ENCODE assay signal across 31 cellular contexts in the genomic region with DNA sequence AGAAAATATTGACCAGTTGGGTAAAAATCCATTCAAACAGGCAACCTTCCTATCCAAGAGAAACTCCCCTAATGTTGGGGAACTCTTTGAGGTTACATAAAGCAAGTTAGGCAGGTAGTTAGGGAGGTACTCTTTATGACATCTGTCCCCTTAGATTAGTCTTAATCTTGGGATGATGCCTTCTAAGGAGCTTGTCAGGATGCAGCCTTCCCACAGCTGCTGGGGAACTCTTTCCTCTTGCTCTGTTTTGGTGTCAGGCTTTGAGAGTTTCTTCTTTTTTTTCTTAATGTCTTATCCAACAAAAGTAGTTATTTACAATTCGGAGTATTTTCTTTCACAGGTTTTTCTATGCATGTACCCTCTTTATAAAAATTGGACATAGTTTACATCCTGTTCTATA.
"Had no signal": no experiment of that assay in that cellular context is flagged by ENCODE, and none has a peak within 500 bp of the region (broad histone marks: within the 10 kb centered on the region; RNA-seq: fewer than 3 reads in every experiment).

No MANE protein-coding gene starts in this region.

- H3K4me2 ChIP-seq: neural progenitor cell had no signal

- H3K4me1 ChIP-seq: left lung, lower lobe of right lung, stomach, testis, thyroid gland, transverse colon, upper lobe of left lung, vagina had no signal

- H3K4me1 Mint-ChIP-seq: immature natural killer cell had no signal

- H3K4me3 ChIP-seq: left lung, lower lobe of right lung, neural progenitor cell, ovary, skin epidermis, stomach, testis, thyroid gland, transverse colon, upper lobe of left lung, vagina had no signal

- H3K9me3 Mint-ChIP-seq: immature natural killer cell; naive thymus-derived CD8-positive, alpha-beta T cell; nephron; neural progenitor cell; stimulated activated naive B cell treated with anti-CD40 and anti-IgM and Interleukin-4, amounts not matched to agents 10 μg/mL and 1 μg/mL and 100 μg/mL, for 72 hours had no signal

- H3K27me3 ChIP-seq: left lung, neural progenitor cell, neutrophil, ovary, stomach, testis, thyroid gland, transverse colon, upper lobe of left lung, vagina had no signal

- DNase-seq: hypothalamus; immature natural killer cell; kidney; left colon; left lung; lower lobe of right lung; mammary epithelial cell; mesenchymal stem cell; naive thymus-derived CD8-positive, alpha-beta T cell; occipital lobe; ovary; retina; right cardiac atrium; stimulated activated CD4-positive, alpha-beta T cell treated with anti-CD3 and anti-CD28 coated beads, Interleukin-12 subunit alpha, Interleukin-12 subunit beta, amount 100 ng/mL, for 4 hours; stimulated activated CD4-positive, alpha-beta T cell treated with anti-CD3 and anti-CD28 coated beads, Interleukin-15, amount 100 ng/mL, for 24 hours; stimulated activated CD4-positive, alpha-beta T cell treated with anti-CD3 and anti-CD28 coated beads, Interleukin-2, amount 100 ng/mL, for 24 hours; stimulated activated CD4-positive, alpha-beta T cell treated with anti-CD3 and anti-CD28 coated beads, Interleukin-4, amount 100 ng/mL, for 1 hour; stimulated activated naive B cell treated with anti-CD40 and anti-IgM and Interleukin-4, amounts not matched to agents 10 μg/mL and 1 μg/mL and 100 μg/mL, for 72 hours; stimulated activated naive CD8-positive, alpha-beta T cell treated with anti-CD3 and anti-CD28 coated beads, Interleukin-15, Interleukin-2, amounts not matched to agents 100 U/mL and 50 U/mL, for 24 hours; stomach; testis; thyroid gland; transverse colon; upper lobe of left lung had no signal

- H3K9me3 ChIP-seq: left lung, lower lobe of right lung, neutrophil, ovary, stomach, testis, thyroid gland, transverse colon, upper lobe of left lung, vagina had no signal

- H3K36me3 ChIP-seq: left lung, lower lobe of right lung, neural progenitor cell, neutrophil, ovary, stomach, thyroid gland, transverse colon, upper lobe of left lung, vagina had no signal

- ATAC-seq: left colon; left lung; lower lobe of right lung; naive thymus-derived CD8-positive, alpha-beta T cell; right cardiac atrium; sciatic nerve; stimulated activated naive B cell treated with anti-CD40 and anti-IgM and Interleukin-4, amounts not matched to agents 10 μg/mL and 1 μg/mL and 100 μg/mL, for 72 hours; stimulated activated naive CD8-positive, alpha-beta T cell treated with anti-CD3 and anti-CD28 coated beads, Interleukin-15, Interleukin-2, amounts not matched to agents 100 U/mL and 50 U/mL, for 24 hours had no signal

- H2AFZ ChIP-seq: neural progenitor cell had no signal

- H3K27ac Mint-ChIP-seq: immature natural killer cell; naive thymus-derived CD8-positive, alpha-beta T cell; nephron; neural progenitor cell; progenitor cell of endocrine pancreas; stimulated activated naive B cell treated with anti-CD40 and anti-IgM and Interleukin-4, amounts not matched to agents 10 μg/mL and 1 μg/mL and 100 μg/mL, for 72 hours had no signal

- H3K27ac ChIP-seq: left lung, lower lobe of right lung, neural progenitor cell, neutrophil, ovary, skin epidermis, stomach, testis, thyroid gland, transverse colon, upper lobe of left lung, vagina had no signal

- H3K27me3 Mint-ChIP-seq: naive thymus-derived CD8-positive, alpha-beta T cell; progenitor cell of endocrine pancreas; stimulated activated naive B cell treated with anti-CD40 and anti-IgM and Interleukin-4, amounts not matched to agents 10 μg/mL and 1 μg/mL and 100 μg/mL, for 72 hours had no signal

- H3K4me3 Mint-ChIP-seq: immature natural killer cell; naive thymus-derived CD8-positive, alpha-beta T cell; nephron; neural progenitor cell; stimulated activated naive B cell treated with anti-CD40 and anti-IgM and Interleukin-4, amounts not matched to agents 10 μg/mL and 1 μg/mL and 100 μg/mL, for 72 hours had no signal
